Comparison of ENCODE assay signal across 8 cellular contexts in genomic region chr18:61435064-61435652, GRCh38.
A peak's percentile ranks its signal among the peaks of the same experiment; 100 is the strongest.
DNase-seq lines count a peak whose midpoint lies in the region; ATAC-seq and TF ChIP-seq lines count a peak whose summit lies in the region.

No MANE protein-coding gene starts in this region.

- H3K4me3 ChIP-seq in lower leg skin (ENCODE audit: low read depth, poor library complexity, severe bottlenecking) = no peak overlapping the region

- TF ChIP-seq CTCF in GM13977 (IDR thresholded peaks at IDR 0.05; ENCODE audit: extremely low read depth, insufficient read depth, missing control alignments) = peak; percentile 53
- TF ChIP-seq CTCF in lower leg skin (IDR thresholded peaks at IDR 0.05) = no peak

- peak; percentile 38 for DNase-seq in AG08395 (ENCODE audit: low spot score)
- peak; percentile 3 for DNase-seq in GM13977 (ENCODE audit: low spot score)
- DNase-seq in NCI-H524 treated with DMSO at 0.1 percent for 48 hours (lab: John Stamatoyannopoulos, UW) = peak; percentile 2
- DNase-seq in fibroblast of peridontal ligament (ENCODE audit: extremely low read depth) = peak; percentile 12
- no peak for DNase-seq in T-helper 9 cell
- no peak for DNase-seq in lower leg skin (ENCODE audit: low spot score in 2 of 2)
- no peak for DNase-seq in nucleus accumbens (lab: John Stamatoyannopoulos, UW)

- in situ Hi-C loops in GM13977 (cut with MboI; ENCODE audit: low pct_unique_long_range_greater_than_20kb, low sequenced_read_pairs, unreplicated experiment) = no loop called here

- intact Hi-C loops in lower leg skin (cut with DNase I; ENCODE audit: low total_unique reads) = no loop called here

- TF ChIP-seq POLR2A in lower leg skin (IDR thresholded peaks at IDR 0.05) = no peak

- ATAC-seq in HG02763 (IDR thresholded peaks at IDR 0.05; ENCODE audit: unreplicated experiment) = peak; percentile 82

- 47 to 61% methylated on average over 3 of the region's 3 CpGs for WGBS in lower leg skin, 2 donors

Comparison
In these comparisons a context has a peak if more than half of its experiments do, and no peak if none do; other contexts are left out.
1. DNase-seq: peak in AG08395 (single experiment), GM13977 (single experiment), NCI-H524 treated with DMSO at 0.1 percent for 48 hours (single experiment) and fibroblast of peridontal ligament (single experiment); none in T-helper 9 cell (single experiment), lower leg skin (0 of 2) and nucleus accumbens (0 of 56).